In genomic region chr10:44233561-44234470, GRCh38 we compare ENCODE assay signal across 15 cellular contexts.
DNase-seq lines count a peak whose midpoint lies in the region; ATAC-seq and TF ChIP-seq lines count a peak whose summit lies in the region.
"Had no signal": no experiment of that assay in that cellular context is flagged by ENCODE, and none has a peak within 500 bp of the region (broad histone marks: within the 10 kb centered on the region; RNA-seq: fewer than 3 reads in every experiment).

No MANE protein-coding gene starts in this region.

- H3K4me3 ChIP-seq in BLaER1 treated with 17β-estradiol and CSF1 and Interleukin-3, amounts not matched to agents 10 nM and 100 nM: no peak overlapping the region
- H3K4me3 ChIP-seq in heart left ventricle (no peak overlapping the region), mucosa of descending colon (no peak overlapping the region)
- H3K4me3 ChIP-seq: HAP-1 had no signal

- intact Hi-C loops in heart left ventricle (cut with DNase I): no loop called here
- intact Hi-C loops in mucosa of descending colon (cut with DNase I, micrococcal nuclease): no loop called here
- intact Hi-C loops in activated CD4-positive, alpha-beta T cell treated with anti-CD3 and anti-CD28 coated beads, Interleukin-2, amount 10 ng/mL, durations not matched to agents 24 days and 14 days (cut with micrococcal nuclease): no loop called here

- H3K9ac ChIP-seq in BLaER1 treated with 17β-estradiol and CSF1 and Interleukin-3, amounts not matched to agents 10 nM and 100 nM: no peak overlapping the region

- no peak overlapping the region for H3K4me3 Mint-ChIP-seq in activated CD4-positive, alpha-beta T cell treated with anti-CD3 and anti-CD28 coated beads, Interleukin-2, amount 10 ng/mL, durations not matched to agents 24 days and 14 days
- H3K4me3 Mint-ChIP-seq: activated naive CD4-positive, alpha-beta T cell treated with anti-CD3 and anti-CD28 coated beads, Interleukin-2, amount 10 ng/mL, durations not matched to agents 7 days and 5 days had no signal

- no peak for TF ChIP-seq POLR2A in heart left ventricle (IDR thresholded peaks at IDR 0.05)

- H3K4me1 ChIP-seq in BLaER1 treated with 17β-estradiol and CSF1 and Interleukin-3, amounts not matched to agents 10 nM and 100 nM: peaks cover 4 to 16% (median 9%) of the 10 kb centered on the region in 10 experiments; a peak in 16 of 20 replicates
- H3K4me1 ChIP-seq in heart left ventricle (peaks cover 0 to 11% (median 0%) of the 10 kb centered on the region in 12 donors), mucosa of descending colon (ENCODE audit: low read depth) (no peaks in the 10 kb centered on the region)
- H3K4me1 ChIP-seq: HAP-1 had no signal

- no peaks in the 10 kb centered on the region for H3K27me3 ChIP-seq in BLaER1 treated with 17β-estradiol and CSF1 and Interleukin-3, amounts not matched to agents 10 nM and 100 nM
- no peaks in the 10 kb centered on the region for H3K27me3 ChIP-seq in heart left ventricle

- ATAC-seq in heart left ventricle (peak in 3 of 4 donors; percentile 27 to 51 (median 36)), mucosa of descending colon (peak; percentile 15), GM19452 (IDR thresholded peaks at IDR 0.05; ENCODE audit: unreplicated experiment) (no peak), GM21786 (IDR thresholded peaks at IDR 0.05; ENCODE audit: unreplicated experiment) (no peak)
- ATAC-seq: left lobe of liver had no signal

- DNase-seq in SK-N-DZ (ENCODE audit: low spot score): peak; percentile 91
- DNase-seq in heart left ventricle: peak; percentile 49 to 88 (median 67)
- DNase-seq in mucosa of descending colon: peak; percentile 54 to 61 (median 55)
- DNase-seq in activated CD4-positive, alpha-beta T cell treated with anti-CD3 and anti-CD28 coated beads, Interleukin-2, amount 10 ng/mL, durations not matched to agents 24 days and 14 days: no peak
- no peak for DNase-seq in NOMO-1 treated with DMSO at 0.1 percent for 48 hours (lab: John Stamatoyannopoulos, UW; ENCODE audit: unreplicated experiment)
- DNase-seq: activated naive CD4-positive, alpha-beta T cell treated with anti-CD3 and anti-CD28 coated beads, Interleukin-2, amount 10 ng/mL, durations not matched to agents 7 days and 5 days; DMS79 treated with DMSO at 0.1 percent for 48 hours; NCI-H1048; stimulated activated CD4-positive, alpha-beta T cell treated with anti-CD3 and anti-CD28 coated beads, Interleukin-1b, Interleukin-23, amount 100 ng/mL, for 48 hours; T-helper 9 cell had no signal

- H3K36me3 Mint-ChIP-seq in activated CD4-positive, alpha-beta T cell treated with anti-CD3 and anti-CD28 coated beads, Interleukin-2, amount 10 ng/mL, durations not matched to agents 24 days and 14 days (ENCODE audit: low read depth): no peaks in the 10 kb centered on the region
- H3K36me3 Mint-ChIP-seq: activated naive CD4-positive, alpha-beta T cell treated with anti-CD3 and anti-CD28 coated beads, Interleukin-2, amount 10 ng/mL, durations not matched to agents 7 days and 5 days had no signal

- H3K27me3 Mint-ChIP-seq in activated CD4-positive, alpha-beta T cell treated with anti-CD3 and anti-CD28 coated beads, Interleukin-2, amount 10 ng/mL, durations not matched to agents 24 days and 14 days: no peaks in the 10 kb centered on the region
- H3K27me3 Mint-ChIP-seq: activated naive CD4-positive, alpha-beta T cell treated with anti-CD3 and anti-CD28 coated beads, Interleukin-2, amount 10 ng/mL, durations not matched to agents 7 days and 5 days had no signal

- no peaks in the 10 kb centered on the region for H3K36me3 ChIP-seq in BLaER1 treated with 17β-estradiol and CSF1 and Interleukin-3, amounts not matched to agents 10 nM and 100 nM
- H3K36me3 ChIP-seq in heart left ventricle (no peaks in the 10 kb centered on the region), mucosa of descending colon (ENCODE audit: low read depth) (no peaks in the 10 kb centered on the region)
- H3K36me3 ChIP-seq: HAP-1 had no signal

- peaks cover 7% of the 10 kb centered on the region for H3K9me3 Mint-ChIP-seq in activated CD4-positive, alpha-beta T cell treated with anti-CD3 and anti-CD28 coated beads, Interleukin-2, amount 10 ng/mL, durations not matched to agents 24 days and 14 days
- H3K9me3 Mint-ChIP-seq: activated naive CD4-positive, alpha-beta T cell treated with anti-CD3 and anti-CD28 coated beads, Interleukin-2, amount 10 ng/mL, durations not matched to agents 7 days and 5 days had no signal

- H3K4me2 ChIP-seq in BLaER1 treated with 17β-estradiol and CSF1 and Interleukin-3, amounts not matched to agents 10 nM and 100 nM: peak overlapping the region in 9 of 11 experiments; percentile 28 to 81 (median 55); a peak in 17 of 22 replicates

- peaks cover 0 to 22% (median 13%) of the 10 kb centered on the region in 11 experiments; a peak in 12 of 22 replicates for H3K9me3 ChIP-seq in BLaER1 treated with 17β-estradiol and CSF1 and Interleukin-3, amounts not matched to agents 10 nM and 100 nM (replicated peaks in 1 of 11)
- H3K9me3 ChIP-seq in heart left ventricle (peaks cover 0 to 13% (median 0%) of the 10 kb centered on the region in 12 donors), mucosa of descending colon (no peaks in the 10 kb centered on the region)
- H3K9me3 ChIP-seq: HAP-1 had no signal

- no peaks in the 10 kb centered on the region for H3K4me1 Mint-ChIP-seq in activated CD4-positive, alpha-beta T cell treated with anti-CD3 and anti-CD28 coated beads, Interleukin-2, amount 10 ng/mL, durations not matched to agents 24 days and 14 days
- H3K4me1 Mint-ChIP-seq: activated naive CD4-positive, alpha-beta T cell treated with anti-CD3 and anti-CD28 coated beads, Interleukin-2, amount 10 ng/mL, durations not matched to agents 7 days and 5 days had no signal

- H4K20me1 ChIP-seq in BLaER1 treated with 17β-estradiol and CSF1 and Interleukin-3, amounts not matched to agents 10 nM and 100 nM: no peaks in the 10 kb centered on the region

- no peak overlapping the region for H3K27ac Mint-ChIP-seq in activated CD4-positive, alpha-beta T cell treated with anti-CD3 and anti-CD28 coated beads, Interleukin-2, amount 10 ng/mL, durations not matched to agents 24 days and 14 days
- H3K27ac Mint-ChIP-seq: activated naive CD4-positive, alpha-beta T cell treated with anti-CD3 and anti-CD28 coated beads, Interleukin-2, amount 10 ng/mL, durations not matched to agents 7 days and 5 days had no signal

- 62 to 67% (median 66%) methylated on average over 22 to 23 of the region's 23 CpGs for WGBS in heart left ventricle, 4 donors

- H3K27ac ChIP-seq in BLaER1 treated with 17β-estradiol and CSF1 and Interleukin-3, amounts not matched to agents 10 nM and 100 nM: peak overlapping the region in 2 of 11 experiments; percentile 5 to 54; a peak in 2 of 22 replicates
- peak overlapping the region in 2 of 12 donors; percentile 5 to 32 for H3K27ac ChIP-seq in heart left ventricle

- TF ChIP-seq CTCF in heart left ventricle (IDR thresholded peaks at IDR 0.05): no peak
- no peak for TF ChIP-seq CTCF in mucosa of descending colon (IDR thresholded peaks at IDR 0.05)

Comparison
In these comparisons a context has a peak if more than half of its experiments do, and no peak if none do; other contexts are left out.
1. DNase-seq: peak in SK-N-DZ (single experiment), heart left ventricle (5 of 5) and mucosa of descending colon (3 of 3); none in activated CD4-positive, alpha-beta T cell treated with anti-CD3 and anti-CD28 coated beads, Interleukin-2, amount 10 ng/mL, durations not matched to agents 24 days and 14 days (single experiment) and NOMO-1 treated with DMSO at 0.1 percent for 48 hours (single experiment).
2. ATAC-seq: peak in heart left ventricle (3 of 4) and mucosa of descending colon (single experiment); none in GM19452 (single experiment) and GM21786 (single experiment).